ENCODE assay signal across 21 cellular contexts in the genomic region with DNA sequence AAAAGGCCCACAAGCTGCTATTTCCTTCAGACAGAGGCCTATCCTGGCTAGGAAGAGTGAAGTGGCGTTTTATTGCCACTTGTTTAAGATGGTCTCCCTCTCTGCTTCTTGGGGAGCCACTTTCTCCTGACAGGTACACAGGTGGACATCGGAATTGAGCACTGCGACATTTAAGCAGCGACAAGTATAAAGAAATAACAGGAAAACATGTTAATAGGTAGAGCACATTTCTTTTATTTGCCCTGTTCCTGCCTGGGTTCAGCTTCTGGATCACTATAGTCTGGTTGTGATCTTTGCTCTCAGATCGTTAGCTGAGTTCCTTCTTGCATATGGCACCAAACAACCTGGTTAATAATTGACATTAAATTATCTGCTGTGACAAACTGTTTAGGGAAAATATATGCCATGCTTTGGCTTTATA.
"Had no signal": no experiment of that assay in that cellular context is flagged by ENCODE, and none has a peak within 500 bp of the region (broad histone marks: within the 10 kb centered on the region; RNA-seq: fewer than 3 reads in every experiment).

No MANE protein-coding gene starts in this region.

- H3K27ac Mint-ChIP-seq: activated B cell treated with CpG ODN at 0.5 μM for 24 hours; activated CD4-positive, alpha-beta memory T cell treated with anti-CD3 and anti-CD28 coated beads, Interleukin-2, amount 10 ng/mL, durations not matched to agents 7 days and 5 days; activated T-cell treated with anti-CD3 and anti-CD28 coated beads, Interleukin-2, amount 50 U/mL, for 24 hours; activated T-helper 2 cell treated with anti-CD3 and anti-CD28 coated beads, Interferon-gamma antibody, Interleukin-2, Interleukin-4, amounts not matched to agents 10 μg/mL and 5 μg/mL and 100 μg/mL, durations not matched to agents 14 hours and 24 hours and 36 hours; endodermal cell; stimulated activated memory B cell treated with anti-CD40 and anti-IgM and Interleukin-4, amounts not matched to agents 10 μg/mL and 1 μg/mL and 100 μg/mL, for 72 hours; T-cell had no signal

- H3K36me3 ChIP-seq: prostate gland, spleen had no signal

- H3K27ac ChIP-seq: body of pancreas, dorsolateral prefrontal cortex, epithelial cell of prostate, prostate gland, spleen, testis had no signal

- H3K4me3 Mint-ChIP-seq: activated B cell treated with CpG ODN at 0.5 μM for 24 hours; activated CD4-positive, alpha-beta memory T cell treated with anti-CD3 and anti-CD28 coated beads, Interleukin-2, amount 10 ng/mL, durations not matched to agents 7 days and 5 days; activated T-cell treated with anti-CD3 and anti-CD28 coated beads, Interleukin-2, amount 50 U/mL, for 24 hours; endodermal cell; neural crest cell; stimulated activated memory B cell treated with anti-CD40 and anti-IgM and Interleukin-4, amounts not matched to agents 10 μg/mL and 1 μg/mL and 100 μg/mL, for 72 hours; T-cell had no signal

- H3K9me3 Mint-ChIP-seq: activated B cell treated with CpG ODN at 0.5 μM for 24 hours; activated CD4-positive, alpha-beta memory T cell treated with anti-CD3 and anti-CD28 coated beads, Interleukin-2, amount 10 ng/mL, durations not matched to agents 7 days and 5 days; activated T-cell treated with anti-CD3 and anti-CD28 coated beads, Interleukin-2, amount 50 U/mL, for 24 hours had no signal

- H3K4me1 Mint-ChIP-seq: activated B cell treated with CpG ODN at 0.5 μM for 24 hours; endodermal cell; stimulated activated memory B cell treated with anti-CD40 and anti-IgM and Interleukin-4, amounts not matched to agents 10 μg/mL and 1 μg/mL and 100 μg/mL, for 72 hours had no signal

- H3K9me3 ChIP-seq: body of pancreas, prostate gland, testis had no signal

- H3K36me3 Mint-ChIP-seq: stimulated activated memory B cell treated with anti-CD40 and anti-IgM and Interleukin-4, amounts not matched to agents 10 μg/mL and 1 μg/mL and 100 μg/mL, for 72 hours; T-cell had no signal

- DNase-seq: activated B cell treated with CpG ODN at 0.5 μM for 24 hours; activated CD4-positive, alpha-beta memory T cell treated with anti-CD3 and anti-CD28 coated beads, Interleukin-2, amount 10 ng/mL, durations not matched to agents 7 days and 5 days; activated CD4-positive, alpha-beta T cell treated with anti-CD3 and anti-CD28 coated beads for 4 hours; activated naive CD4-positive, alpha-beta T cell treated with Interleukin-2 at 50 U/mL for 16 hours; activated T-cell treated with anti-CD3 and anti-CD28 coated beads, Interleukin-2, amount 50 U/mL, for 24 hours; body of pancreas; dorsolateral prefrontal cortex; endodermal cell; foreskin fibroblast; left cardiac atrium; spleen; stimulated activated CD4-positive, alpha-beta T cell treated with anti-CD3 and anti-CD28 coated beads, Interleukin-4, amount 100 ng/mL, for 4 hours; T-cell; testis had no signal

- H3K4me3 ChIP-seq: body of pancreas, dorsolateral prefrontal cortex, lung, prostate gland, spleen, testis had no signal

- H3K27me3 Mint-ChIP-seq: activated B cell treated with CpG ODN at 0.5 μM for 24 hours; activated CD4-positive, alpha-beta memory T cell treated with anti-CD3 and anti-CD28 coated beads, Interleukin-2, amount 10 ng/mL, durations not matched to agents 7 days and 5 days; activated T-cell treated with anti-CD3 and anti-CD28 coated beads, Interleukin-2, amount 50 U/mL, for 24 hours; stimulated activated memory B cell treated with anti-CD40 and anti-IgM and Interleukin-4, amounts not matched to agents 10 μg/mL and 1 μg/mL and 100 μg/mL, for 72 hours; T-cell had no signal

- H3K27me3 ChIP-seq: body of pancreas, dorsolateral prefrontal cortex, spleen, testis had no signal

- ATAC-seq: body of pancreas; left cardiac atrium; sciatic nerve; stimulated activated memory B cell treated with anti-CD40 and anti-IgM and Interleukin-4, amounts not matched to agents 10 μg/mL and 1 μg/mL and 100 μg/mL, for 72 hours; T-cell had no signal

- H3K4me1 ChIP-seq: prostate gland, spleen, testis had no signal
